22 cellular contexts compared by ENCODE assay signal in the genomic region with DNA sequence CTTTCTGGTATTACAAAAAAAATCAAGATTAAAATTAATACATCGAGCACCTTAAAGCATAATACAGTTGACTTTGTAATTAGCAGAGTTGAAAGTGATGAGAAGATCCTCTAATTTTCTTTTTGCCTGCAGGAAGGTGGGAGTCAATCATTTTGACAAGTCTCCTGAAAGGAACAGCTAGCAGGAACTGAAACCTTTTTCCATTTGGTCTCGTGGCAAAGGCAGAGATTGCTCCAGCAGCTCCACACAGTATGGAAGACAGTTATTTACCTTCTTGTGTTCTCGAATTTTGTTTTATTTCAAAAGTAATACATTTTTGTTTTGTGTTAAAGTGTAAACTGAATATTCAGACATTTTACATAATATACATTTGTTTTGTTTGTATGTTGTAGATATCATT. TPM values are rescaled to one million over a fixed set of nuclear protein-coding genes. Genes with fewer than 3 reads are reported as not detected.
"Had no signal": no experiment of that assay in that cellular context is flagged by ENCODE, and none has a peak within 500 bp of the region (broad histone marks: within the 10 kb centered on the region; RNA-seq: fewer than 3 reads in every experiment).

No MANE protein-coding gene starts in this region.

- DNase-seq: NCI-H1092, NCI-H1105 treated with DMSO at 0.1 percent for 48 hours, NCI-H1417 treated with DMSO at 0.1 percent for 48 hours, NCI-H187, NCI-H2029, NCI-H2081 treated with DMSO at 0.1 percent for 48 hours, NCI-H2171, NCI-H226, NCI-H446, NCI-H510A, NCI-H524 treated with DMSO at 0.1 percent for 48 hours, NCI-H69, NCI-H774, PC-3, SHP77, T-helper 1 cell, T-helper 17 cell had no signal

- FAIRE-seq: HTR-8/SVneo, K562 had no signal

- H3K27ac ChIP-seq: HL-60, RWPE1 had no signal

- H3K4me3 ChIP-seq: K562 had no signal

RNA-seq across cellular contexts. Expression of gene FNDC5, which starts 45.5 kb away (rescaled TPM):
- polyA plus RNA-seq: IgD-negative memory B cell had no signal
